8 cellular contexts compared by ENCODE assay signal in genomic region chr2:213150315-213150951, GRCh38. TPM values are rescaled to one million over a fixed set of nuclear protein-coding genes. Genes with fewer than 3 reads are reported as not detected.
DNase-seq lines count a peak whose midpoint lies in the region; ATAC-seq and TF ChIP-seq lines count a peak whose summit lies in the region.

No MANE protein-coding gene starts in this region.

- BruUV-seq in Panc1 (replicated peaks; lab: Mats Ljungman, UMichigan), result no TSS peak

- POLR2A ChIA-PET in Panc1 (lab: Charles Lee), result no interaction called here

- H3K4me3 ChIP-seq in Panc1 (ENCODE audit: low read depth in 2 of 2, low read length in 2 of 2), result peak overlapping the region; percentile 10 to 66; a peak in 3 of 4 replicates
- peak overlapping the region; percentile 85 for H3K4me3 ChIP-seq in endocrine pancreas (ENCODE audit: control insufficient read depth, insufficient read depth, low read length)
- peak overlapping the region; percentile 82 to 85 for H3K4me3 ChIP-seq in muscle layer of duodenum (ENCODE audit: low read depth in 1 of 2, low read length in 2 of 2)

- no peak overlapping the region for H3K27ac ChIP-seq in Panc1 (ENCODE audit: low read length)
- peak overlapping the region; percentile 68 for H3K27ac ChIP-seq in muscle layer of duodenum (ENCODE audit: low read length)

- no peaks in the 10 kb centered on the region for H3K36me3 ChIP-seq in Panc1 (ENCODE audit: control insufficient read depth, insufficient read depth, low read length)
- no peaks in the 10 kb centered on the region for H3K36me3 ChIP-seq in endocrine pancreas (ENCODE audit: control insufficient read depth, insufficient read depth, low read length)
- H3K36me3 ChIP-seq in muscle layer of duodenum (ENCODE audit: control insufficient read depth in 1 of 2, insufficient read depth in 2 of 2, low read length in 2 of 2), result no peaks in the 10 kb centered on the region

- H3K4me1 ChIP-seq in Panc1 (ENCODE audit: control insufficient read depth, insufficient read depth, low read length) (peaks cover 9% of the 10 kb centered on the region), endocrine pancreas (ENCODE audit: control insufficient read depth, insufficient read depth, low read length) (peaks cover 14% of the 10 kb centered on the region), muscle layer of duodenum (ENCODE audit: control insufficient read depth in 1 of 2, insufficient read depth in 2 of 2, low read length in 2 of 2) (peaks cover 0 to 13% of the 10 kb centered on the region in 2 donors)

- CTCF ChIA-PET in Panc1 (lab: Charles Lee), result interaction anchor here (0.7 kb wide), 1 partner anchor 112 kb away, joined by 9 read pairs; no protein-coding TSS in a partner anchor

- peak overlapping the region; percentile 47 for H3K9ac ChIP-seq in endocrine pancreas (ENCODE audit: control insufficient read depth, insufficient read depth, low read length)

- TF ChIP-seq CTCF in Panc1 (IDR thresholded peaks at IDR 0.05), result no peak

- TF ChIP-seq POLR2A in GM19099 (IDR thresholded peaks at IDR 0.05; ENCODE audit: extremely low read depth, insufficient read length, low read depth), result peak; percentile 31

- in situ Hi-C loops in Panc1 (cut with HindIII; ENCODE audit: low pct_unique_long_range_greater_than_20kb, low sequenced_read_pairs), result no loop called here

- intact Hi-C loops in Panc1 (cut with micrococcal nuclease; ENCODE audit: unreplicated experiment), result loop anchor here (10.0 kb wide), 1 partner anchor 556 kb away; no protein-coding TSS in a partner anchor

- H3K27me3 ChIP-seq in Panc1 (ENCODE audit: control insufficient read depth, insufficient read depth, low read length) (peaks cover 27% of the 10 kb centered on the region), endocrine pancreas (ENCODE audit: control insufficient read depth, insufficient read depth, low read length) (no peaks in the 10 kb centered on the region), muscle layer of duodenum (ENCODE audit: low read depth, low read length) (no peaks in the 10 kb centered on the region)

- no peak for ATAC-seq in Panc1
- ATAC-seq in GM19467 (IDR thresholded peaks at IDR 0.05; ENCODE audit: unreplicated experiment), result no peak

- H3K9me3 ChIP-seq in Panc1 (ENCODE audit: control insufficient read depth, insufficient read depth, low read depth, low read length) (no peaks in the 10 kb centered on the region), endocrine pancreas (ENCODE audit: control insufficient read depth, low read length) (no peaks in the 10 kb centered on the region), muscle layer of duodenum (ENCODE audit: control insufficient read depth in 1 of 2, low read length in 2 of 2) (no peaks in the 10 kb centered on the region)

- no peak for DNase-seq in Panc1 (ENCODE audit: low read depth, low spot score)
- no peak for DNase-seq in GF-D8 (lab: John Stamatoyannopoulos, UW)
- no peak for DNase-seq in 8988T
- no peak for DNase-seq in activated CD4-positive, alpha-beta T cell treated with anti-CD3 and anti-CD28 coated beads, Interleukin-2, amount 50 U/mL, for 4 hours

RNA-seq across cellular contexts. Expression of gene IKZF2, which starts 1.0 kb away (rescaled TPM):
- 0.44 TPM for total RNA-seq in Panc1 (2021; ENCODE audit: unreplicated experiment)
- polyA plus RNA-seq in Panc1 (2012; ENCODE audit: insufficient read length), result not detected
